In genomic region chr12:52224154-52224553, GRCh38 we compare ENCODE assay signal across 1 cellular context.
TF ChIP-seq lines count a peak whose summit lies in the region.

No MANE protein-coding gene starts in this region.

TF ChIP-seq in HepG2, 621 proteins besides CTCF, POLR2A, EP300 and RAD21:
- no peak for TF ChIP-seq MYC (CRISPR knock-in tag; IDR thresholded peaks at IDR 0.05; ENCODE audit: borderline replicate concordance)
- no peak for TF ChIP-seq BRCA1 (CRISPR knock-in tag; IDR thresholded peaks at IDR 0.05)
- TF ChIP-seq CREB1 (IDR thresholded peaks at IDR 0.05), result no peak
- no peak for TF ChIP-seq CREB1 (CRISPR knock-in tag; IDR thresholded peaks at IDR 0.05)
- no peak for TF ChIP-seq RORA (CRISPR knock-in tag; IDR thresholded peaks at IDR 0.05)
- TF ChIP-seq ZFAT (CRISPR knock-in tag; conservative IDR thresholded peaks at IDR 0.05), result no peak
- TF ChIP-seq SKI (IDR thresholded peaks at IDR 0.05; ENCODE audit: partially characterized antibody), result no peak
- no peak for TF ChIP-seq RAD51 (IDR thresholded peaks at IDR 0.05; ENCODE audit: borderline replicate concordance)
- no peak for TF ChIP-seq CBX2 (IDR thresholded peaks at IDR 0.05; ENCODE audit: low read depth, low read length)
- no peak for TF ChIP-seq CBX2 (CRISPR knock-in tag; IDR thresholded peaks at IDR 0.05; ENCODE audit: low read depth)
- no peak for TF ChIP-seq LBX2 (CRISPR knock-in tag; IDR thresholded peaks at IDR 0.05; ENCODE audit: borderline replicate concordance)
- no peak for TF ChIP-seq ZFY (CRISPR knock-in tag; IDR thresholded peaks at IDR 0.05)
- TF ChIP-seq THAP8 (CRISPR knock-in tag; IDR thresholded peaks at IDR 0.05; ENCODE audit: borderline replicate concordance), result no peak
- no peak for TF ChIP-seq AHDC1 (CRISPR knock-in tag; IDR thresholded peaks at IDR 0.05; ENCODE audit: borderline replicate concordance)
- TF ChIP-seq ZNF782 (CRISPR knock-in tag; IDR thresholded peaks at IDR 0.05; ENCODE audit: borderline replicate concordance), result no peak
- no peak for TF ChIP-seq ZNF547 (CRISPR knock-in tag; IDR thresholded peaks at IDR 0.05)
- TF ChIP-seq NFKBIZ (CRISPR knock-in tag; IDR thresholded peaks at IDR 0.05), result no peak
- TF ChIP-seq ZFP36 (IDR thresholded peaks at IDR 0.05; ENCODE audit: borderline replicate concordance, low read depth, low read length, partially characterized antibody), result no peak
- TF ChIP-seq HDAC2 (CRISPR knock-in tag; IDR thresholded peaks at IDR 0.05), result no peak
- TF ChIP-seq ZNF619 (CRISPR knock-in tag; IDR thresholded peaks at IDR 0.05), result no peak
- no peak for TF ChIP-seq ZNF260 (CRISPR knock-in tag; IDR thresholded peaks at IDR 0.05; ENCODE audit: borderline replicate concordance, low read depth)
- no peak for TF ChIP-seq KDM2A (CRISPR knock-in tag; IDR thresholded peaks at IDR 0.05; ENCODE audit: borderline replicate concordance, low read depth)
